ENCODE assay signal across 1 cellular context in the genomic region with DNA sequence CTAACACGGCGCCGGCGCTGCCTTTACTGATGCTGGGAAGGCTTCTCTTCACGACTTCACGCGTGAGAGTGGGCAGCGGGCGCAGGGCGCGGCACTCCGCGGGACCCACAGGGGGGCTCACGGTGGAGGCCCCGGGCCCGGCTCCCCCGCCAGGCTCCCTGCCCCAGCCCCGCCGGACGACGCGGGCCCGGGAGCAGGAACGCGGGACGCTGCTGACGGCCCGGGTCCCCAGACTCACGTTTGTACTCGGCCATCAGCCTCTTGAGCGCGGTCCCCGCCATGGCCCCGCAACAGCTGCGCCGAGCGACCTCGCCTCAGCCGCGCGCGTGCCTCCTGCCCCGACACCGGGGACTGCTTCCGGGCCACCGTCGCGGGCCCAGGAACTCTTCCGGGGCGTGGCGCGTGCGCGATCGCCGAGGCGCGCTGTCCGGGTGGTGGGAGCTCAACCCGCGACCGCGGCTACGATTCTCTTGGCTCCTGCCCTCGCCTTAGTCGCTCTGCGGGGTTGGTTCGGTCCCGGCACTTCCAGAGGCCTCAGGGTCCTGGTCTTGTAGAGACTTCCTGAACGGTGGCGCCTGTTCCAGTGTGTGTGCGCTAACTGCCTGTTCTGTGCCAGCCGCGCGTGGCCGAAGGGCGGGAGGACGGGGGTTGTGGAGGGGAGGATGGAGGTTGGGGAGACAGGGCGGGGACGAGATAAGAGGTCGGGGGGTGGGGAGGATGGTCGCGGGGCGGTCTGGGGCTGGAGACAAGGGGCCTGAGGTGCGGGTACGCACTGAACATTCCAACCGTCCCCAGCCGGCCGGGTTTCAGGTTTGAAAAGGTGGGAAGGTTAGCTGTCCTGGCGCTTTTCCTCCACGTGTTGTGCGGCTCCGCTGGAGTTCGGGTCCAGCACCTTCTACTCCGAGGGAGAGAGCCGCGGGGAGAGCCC.
TF ChIP-seq lines count a peak whose summit lies in the region.

A gene with protein sequence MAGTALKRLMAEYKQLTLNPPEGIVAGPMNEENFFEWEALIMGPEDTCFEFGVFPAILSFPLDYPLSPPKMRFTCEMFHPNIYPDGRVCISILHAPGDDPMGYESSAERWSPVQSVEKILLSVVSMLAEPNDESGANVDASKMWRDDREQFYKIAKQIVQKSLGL (minus strand): TSS at position 353 of the 928 bp plus-strand sequence. CDS start 72 bp downstream, at position 281.

TF ChIP-seq in HepG2, 621 proteins besides CTCF, POLR2A, EP300 and RAD21 (continued from another document and continues in another):
- TF ChIP-seq, protein P1, sequence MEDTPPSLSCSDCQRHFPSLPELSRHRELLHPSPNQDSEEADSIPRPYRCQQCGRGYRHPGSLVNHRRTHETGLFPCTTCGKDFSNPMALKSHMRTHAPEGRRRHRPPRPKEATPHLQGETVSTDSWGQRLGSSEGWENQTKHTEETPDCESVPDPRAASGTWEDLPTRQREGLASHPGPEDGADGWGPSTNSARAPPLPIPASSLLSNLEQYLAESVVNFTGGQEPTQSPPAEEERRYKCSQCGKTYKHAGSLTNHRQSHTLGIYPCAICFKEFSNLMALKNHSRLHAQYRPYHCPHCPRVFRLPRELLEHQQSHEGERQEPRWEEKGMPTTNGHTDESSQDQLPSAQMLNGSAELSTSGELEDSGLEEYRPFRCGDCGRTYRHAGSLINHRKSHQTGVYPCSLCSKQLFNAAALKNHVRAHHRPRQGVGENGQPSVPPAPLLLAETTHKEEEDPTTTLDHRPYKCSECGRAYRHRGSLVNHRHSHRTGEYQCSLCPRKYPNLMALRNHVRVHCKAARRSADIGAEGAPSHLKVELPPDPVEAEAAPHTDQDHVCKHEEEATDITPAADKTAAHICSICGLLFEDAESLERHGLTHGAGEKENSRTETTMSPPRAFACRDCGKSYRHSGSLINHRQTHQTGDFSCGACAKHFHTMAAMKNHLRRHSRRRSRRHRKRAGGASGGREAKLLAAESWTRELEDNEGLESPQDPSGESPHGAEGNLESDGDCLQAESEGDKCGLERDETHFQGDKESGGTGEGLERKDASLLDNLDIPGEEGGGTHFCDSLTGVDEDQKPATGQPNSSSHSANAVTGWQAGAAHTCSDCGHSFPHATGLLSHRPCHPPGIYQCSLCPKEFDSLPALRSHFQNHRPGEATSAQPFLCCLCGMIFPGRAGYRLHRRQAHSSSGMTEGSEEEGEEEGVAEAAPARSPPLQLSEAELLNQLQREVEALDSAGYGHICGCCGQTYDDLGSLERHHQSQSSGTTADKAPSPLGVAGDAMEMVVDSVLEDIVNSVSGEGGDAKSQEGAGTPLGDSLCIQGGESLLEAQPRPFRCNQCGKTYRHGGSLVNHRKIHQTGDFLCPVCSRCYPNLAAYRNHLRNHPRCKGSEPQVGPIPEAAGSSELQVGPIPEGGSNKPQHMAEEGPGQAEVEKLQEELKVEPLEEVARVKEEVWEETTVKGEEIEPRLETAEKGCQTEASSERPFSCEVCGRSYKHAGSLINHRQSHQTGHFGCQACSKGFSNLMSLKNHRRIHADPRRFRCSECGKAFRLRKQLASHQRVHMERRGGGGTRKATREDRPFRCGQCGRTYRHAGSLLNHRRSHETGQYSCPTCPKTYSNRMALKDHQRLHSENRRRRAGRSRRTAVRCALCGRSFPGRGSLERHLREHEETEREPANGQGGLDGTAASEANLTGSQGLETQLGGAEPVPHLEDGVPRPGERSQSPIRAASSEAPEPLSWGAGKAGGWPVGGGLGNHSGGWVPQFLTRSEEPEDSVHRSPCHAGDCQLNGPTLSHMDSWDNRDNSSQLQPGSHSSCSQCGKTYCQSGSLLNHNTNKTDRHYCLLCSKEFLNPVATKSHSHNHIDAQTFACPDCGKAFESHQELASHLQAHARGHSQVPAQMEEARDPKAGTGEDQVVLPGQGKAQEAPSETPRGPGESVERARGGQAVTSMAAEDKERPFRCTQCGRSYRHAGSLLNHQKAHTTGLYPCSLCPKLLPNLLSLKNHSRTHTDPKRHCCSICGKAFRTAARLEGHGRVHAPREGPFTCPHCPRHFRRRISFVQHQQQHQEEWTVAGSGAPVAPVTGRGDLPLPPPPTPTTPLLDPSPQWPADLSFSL (CRISPR knock-in tag; IDR thresholded peaks at IDR 0.05): no peak
- TF ChIP-seq TOPORS (CRISPR knock-in tag; IDR thresholded peaks at IDR 0.05) (no peak), SYNCRIP (IDR thresholded peaks at IDR 0.05; ENCODE audit: insufficient read depth, low read depth, low read length) (no peak), ZNF777 (CRISPR knock-in tag; IDR thresholded peaks at IDR 0.05) (0 out of 2 replicates have a peak, but pooled peaks have one; percentile 5), ZNF589 (CRISPR knock-in tag; conservative IDR thresholded peaks at IDR 0.05) (no peak), ZNF230 (CRISPR knock-in tag; IDR thresholded peaks at IDR 0.05) (no peak), SOX13 (IDR thresholded peaks at IDR 0.05) (no peak), SOX13 (CRISPR knock-in tag; conservative IDR thresholded peaks at IDR 0.05 in 1 of 2, IDR thresholded peaks at IDR 0.05 in 1 of 2) (no peak), ZNF605 (CRISPR knock-in tag; IDR thresholded peaks at IDR 0.05) (peak; percentile 59; the same call in 1 of the 2 replicates), MTA3 (CRISPR knock-in tag; IDR thresholded peaks at IDR 0.05) (no peak), ZNF496 (CRISPR knock-in tag; IDR thresholded peaks at IDR 0.05; ENCODE audit: insufficient replicate concordance) (no peak), ZNF768 (CRISPR knock-in tag; IDR thresholded peaks at IDR 0.05) (peak; percentile 78; the same call in 1 of the 2 replicates), KDM3A (CRISPR knock-in tag; IDR thresholded peaks at IDR 0.05; ENCODE audit: low read depth) (no peak), HDAC6 (IDR thresholded peaks at IDR 0.05; ENCODE audit: low read depth, low read length) (no peak), ZIK1 (CRISPR knock-in tag; IDR thresholded peaks at IDR 0.05; ENCODE audit: borderline replicate concordance, low read depth) (peak; percentile 88; the same call in 1 of the 2 replicates), ZNF34 (CRISPR knock-in tag; IDR thresholded peaks at IDR 0.05; ENCODE audit: borderline replicate concordance) (no peak), ZNF292 (CRISPR knock-in tag; IDR thresholded peaks at IDR 0.05; ENCODE audit: borderline replicate concordance, low read depth) (no peak), ZNF766 (CRISPR knock-in tag; IDR thresholded peaks at IDR 0.05; ENCODE audit: borderline replicate concordance) (no peak), ZNF644 (CRISPR knock-in tag; IDR thresholded peaks at IDR 0.05; ENCODE audit: low read depth) (no peak), REXO4 (CRISPR knock-in tag; IDR thresholded peaks at IDR 0.05; ENCODE audit: borderline replicate concordance) (no peak), ZNF124 (CRISPR knock-in tag; IDR thresholded peaks at IDR 0.05) (no peak)
- TF ChIP-seq, protein P2, sequence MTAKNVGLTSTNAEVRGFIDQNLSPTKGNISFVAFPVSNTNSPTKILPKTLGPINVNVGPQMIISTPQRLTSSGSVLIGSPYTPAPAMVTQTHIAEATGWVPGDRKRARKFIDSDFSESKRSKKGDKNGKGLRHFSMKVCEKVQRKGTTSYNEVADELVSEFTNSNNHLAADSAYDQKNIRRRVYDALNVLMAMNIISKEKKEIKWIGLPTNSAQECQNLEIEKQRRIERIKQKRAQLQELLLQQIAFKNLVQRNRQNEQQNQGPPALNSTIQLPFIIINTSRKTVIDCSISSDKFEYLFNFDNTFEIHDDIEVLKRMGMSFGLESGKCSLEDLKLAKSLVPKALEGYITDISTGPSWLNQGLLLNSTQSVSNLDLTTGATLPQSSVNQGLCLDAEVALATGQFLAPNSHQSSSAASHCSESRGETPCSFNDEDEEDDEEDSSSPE (CRISPR knock-in tag; IDR thresholded peaks at IDR 0.05): peak; percentile 89
- TF ChIP-seq, protein P3, sequence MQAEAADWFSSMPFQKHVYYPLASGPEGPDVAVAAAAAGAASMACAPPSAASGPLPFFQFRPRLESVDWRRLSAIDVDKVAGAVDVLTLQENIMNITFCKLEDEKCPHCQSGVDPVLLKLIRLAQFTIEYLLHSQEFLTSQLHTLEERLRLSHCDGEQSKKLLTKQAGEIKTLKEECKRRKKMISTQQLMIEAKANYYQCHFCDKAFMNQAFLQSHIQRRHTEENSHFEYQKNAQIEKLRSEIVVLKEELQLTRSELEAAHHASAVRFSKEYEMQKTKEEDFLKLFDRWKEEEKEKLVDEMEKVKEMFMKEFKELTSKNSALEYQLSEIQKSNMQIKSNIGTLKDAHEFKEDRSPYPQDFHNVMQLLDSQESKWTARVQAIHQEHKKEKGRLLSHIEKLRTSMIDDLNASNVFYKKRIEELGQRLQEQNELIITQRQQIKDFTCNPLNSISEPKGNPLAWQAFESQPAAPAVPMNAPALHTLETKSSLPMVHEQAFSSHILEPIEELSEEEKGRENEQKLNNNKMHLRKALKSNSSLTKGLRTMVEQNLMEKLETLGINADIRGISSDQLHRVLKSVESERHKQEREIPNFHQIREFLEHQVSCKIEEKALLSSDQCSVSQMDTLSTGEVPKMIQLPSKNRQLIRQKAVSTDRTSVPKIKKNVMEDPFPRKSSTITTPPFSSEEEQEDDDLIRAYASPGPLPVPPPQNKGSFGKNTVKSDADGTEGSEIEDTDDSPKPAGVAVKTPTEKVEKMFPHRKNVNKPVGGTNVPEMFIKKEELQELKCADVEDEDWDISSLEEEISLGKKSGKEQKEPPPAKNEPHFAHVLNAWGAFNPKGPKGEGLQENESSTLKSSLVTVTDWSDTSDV (CRISPR knock-in tag; IDR thresholded peaks at IDR 0.05): no peak
- TF ChIP-seq, protein P4, sequence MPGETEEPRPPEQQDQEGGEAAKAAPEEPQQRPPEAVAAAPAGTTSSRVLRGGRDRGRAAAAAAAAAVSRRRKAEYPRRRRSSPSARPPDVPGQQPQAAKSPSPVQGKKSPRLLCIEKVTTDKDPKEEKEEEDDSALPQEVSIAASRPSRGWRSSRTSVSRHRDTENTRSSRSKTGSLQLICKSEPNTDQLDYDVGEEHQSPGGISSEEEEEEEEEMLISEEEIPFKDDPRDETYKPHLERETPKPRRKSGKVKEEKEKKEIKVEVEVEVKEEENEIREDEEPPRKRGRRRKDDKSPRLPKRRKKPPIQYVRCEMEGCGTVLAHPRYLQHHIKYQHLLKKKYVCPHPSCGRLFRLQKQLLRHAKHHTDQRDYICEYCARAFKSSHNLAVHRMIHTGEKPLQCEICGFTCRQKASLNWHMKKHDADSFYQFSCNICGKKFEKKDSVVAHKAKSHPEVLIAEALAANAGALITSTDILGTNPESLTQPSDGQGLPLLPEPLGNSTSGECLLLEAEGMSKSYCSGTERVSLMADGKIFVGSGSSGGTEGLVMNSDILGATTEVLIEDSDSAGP (CRISPR knock-in tag; IDR thresholded peaks at IDR 0.05; ENCODE audit: borderline replicate concordance): peak; percentile 82
- TF ChIP-seq, protein P5, sequence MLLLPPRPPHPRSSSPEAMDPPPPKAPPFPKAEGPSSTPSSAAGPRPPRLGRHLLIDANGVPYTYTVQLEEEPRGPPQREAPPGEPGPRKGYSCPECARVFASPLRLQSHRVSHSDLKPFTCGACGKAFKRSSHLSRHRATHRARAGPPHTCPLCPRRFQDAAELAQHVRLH (CRISPR knock-in tag; IDR thresholded peaks at IDR 0.05; ENCODE audit: borderline replicate concordance, low read depth): no peak
- TF ChIP-seq, protein P6, sequence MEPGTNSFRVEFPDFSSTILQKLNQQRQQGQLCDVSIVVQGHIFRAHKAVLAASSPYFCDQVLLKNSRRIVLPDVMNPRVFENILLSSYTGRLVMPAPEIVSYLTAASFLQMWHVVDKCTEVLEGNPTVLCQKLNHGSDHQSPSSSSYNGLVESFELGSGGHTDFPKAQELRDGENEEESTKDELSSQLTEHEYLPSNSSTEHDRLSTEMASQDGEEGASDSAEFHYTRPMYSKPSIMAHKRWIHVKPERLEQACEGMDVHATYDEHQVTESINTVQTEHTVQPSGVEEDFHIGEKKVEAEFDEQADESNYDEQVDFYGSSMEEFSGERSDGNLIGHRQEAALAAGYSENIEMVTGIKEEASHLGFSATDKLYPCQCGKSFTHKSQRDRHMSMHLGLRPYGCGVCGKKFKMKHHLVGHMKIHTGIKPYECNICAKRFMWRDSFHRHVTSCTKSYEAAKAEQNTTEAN (CRISPR knock-in tag; conservative IDR thresholded peaks at IDR 0.05): no peak
- TF ChIP-seq, protein P7, sequence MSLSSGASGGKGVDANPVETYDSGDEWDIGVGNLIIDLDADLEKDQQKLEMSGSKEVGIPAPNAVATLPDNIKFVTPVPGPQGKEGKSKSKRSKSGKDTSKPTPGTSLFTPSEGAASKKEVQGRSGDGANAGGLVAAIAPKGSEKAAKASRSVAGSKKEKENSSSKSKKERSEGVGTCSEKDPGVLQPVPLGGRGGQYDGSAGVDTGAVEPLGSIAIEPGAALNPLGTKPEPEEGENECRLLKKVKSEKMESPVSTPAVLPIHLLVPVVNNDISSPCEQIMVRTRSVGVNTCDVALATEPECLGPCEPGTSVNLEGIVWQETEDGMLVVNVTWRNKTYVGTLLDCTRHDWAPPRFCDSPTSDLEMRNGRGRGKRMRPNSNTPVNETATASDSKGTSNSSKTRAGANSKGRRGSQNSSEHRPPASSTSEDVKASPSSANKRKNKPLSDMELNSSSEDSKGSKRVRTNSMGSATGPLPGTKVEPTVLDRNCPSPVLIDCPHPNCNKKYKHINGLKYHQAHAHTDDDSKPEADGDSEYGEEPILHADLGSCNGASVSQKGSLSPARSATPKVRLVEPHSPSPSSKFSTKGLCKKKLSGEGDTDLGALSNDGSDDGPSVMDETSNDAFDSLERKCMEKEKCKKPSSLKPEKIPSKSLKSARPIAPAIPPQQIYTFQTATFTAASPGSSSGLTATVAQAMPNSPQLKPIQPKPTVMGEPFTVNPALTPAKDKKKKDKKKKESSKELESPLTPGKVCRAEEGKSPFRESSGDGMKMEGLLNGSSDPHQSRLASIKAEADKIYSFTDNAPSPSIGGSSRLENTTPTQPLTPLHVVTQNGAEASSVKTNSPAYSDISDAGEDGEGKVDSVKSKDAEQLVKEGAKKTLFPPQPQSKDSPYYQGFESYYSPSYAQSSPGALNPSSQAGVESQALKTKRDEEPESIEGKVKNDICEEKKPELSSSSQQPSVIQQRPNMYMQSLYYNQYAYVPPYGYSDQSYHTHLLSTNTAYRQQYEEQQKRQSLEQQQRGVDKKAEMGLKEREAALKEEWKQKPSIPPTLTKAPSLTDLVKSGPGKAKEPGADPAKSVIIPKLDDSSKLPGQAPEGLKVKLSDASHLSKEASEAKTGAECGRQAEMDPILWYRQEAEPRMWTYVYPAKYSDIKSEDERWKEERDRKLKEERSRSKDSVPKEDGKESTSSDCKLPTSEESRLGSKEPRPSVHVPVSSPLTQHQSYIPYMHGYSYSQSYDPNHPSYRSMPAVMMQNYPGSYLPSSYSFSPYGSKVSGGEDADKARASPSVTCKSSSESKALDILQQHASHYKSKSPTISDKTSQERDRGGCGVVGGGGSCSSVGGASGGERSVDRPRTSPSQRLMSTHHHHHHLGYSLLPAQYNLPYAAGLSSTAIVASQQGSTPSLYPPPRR (CRISPR knock-in tag; IDR thresholded peaks at IDR 0.05; ENCODE audit: borderline replicate concordance): no peak
- TF ChIP-seq, protein P8, sequence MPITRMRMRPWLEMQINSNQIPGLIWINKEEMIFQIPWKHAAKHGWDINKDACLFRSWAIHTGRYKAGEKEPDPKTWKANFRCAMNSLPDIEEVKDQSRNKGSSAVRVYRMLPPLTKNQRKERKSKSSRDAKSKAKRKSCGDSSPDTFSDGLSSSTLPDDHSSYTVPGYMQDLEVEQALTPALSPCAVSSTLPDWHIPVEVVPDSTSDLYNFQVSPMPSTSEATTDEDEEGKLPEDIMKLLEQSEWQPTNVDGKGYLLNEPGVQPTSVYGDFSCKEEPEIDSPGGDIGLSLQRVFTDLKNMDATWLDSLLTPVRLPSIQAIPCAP (CRISPR knock-in tag; IDR thresholded peaks at IDR 0.05; ENCODE audit: low read depth): no peak
